Comparison of ENCODE assay signal across 8 cellular contexts in the genomic region with DNA sequence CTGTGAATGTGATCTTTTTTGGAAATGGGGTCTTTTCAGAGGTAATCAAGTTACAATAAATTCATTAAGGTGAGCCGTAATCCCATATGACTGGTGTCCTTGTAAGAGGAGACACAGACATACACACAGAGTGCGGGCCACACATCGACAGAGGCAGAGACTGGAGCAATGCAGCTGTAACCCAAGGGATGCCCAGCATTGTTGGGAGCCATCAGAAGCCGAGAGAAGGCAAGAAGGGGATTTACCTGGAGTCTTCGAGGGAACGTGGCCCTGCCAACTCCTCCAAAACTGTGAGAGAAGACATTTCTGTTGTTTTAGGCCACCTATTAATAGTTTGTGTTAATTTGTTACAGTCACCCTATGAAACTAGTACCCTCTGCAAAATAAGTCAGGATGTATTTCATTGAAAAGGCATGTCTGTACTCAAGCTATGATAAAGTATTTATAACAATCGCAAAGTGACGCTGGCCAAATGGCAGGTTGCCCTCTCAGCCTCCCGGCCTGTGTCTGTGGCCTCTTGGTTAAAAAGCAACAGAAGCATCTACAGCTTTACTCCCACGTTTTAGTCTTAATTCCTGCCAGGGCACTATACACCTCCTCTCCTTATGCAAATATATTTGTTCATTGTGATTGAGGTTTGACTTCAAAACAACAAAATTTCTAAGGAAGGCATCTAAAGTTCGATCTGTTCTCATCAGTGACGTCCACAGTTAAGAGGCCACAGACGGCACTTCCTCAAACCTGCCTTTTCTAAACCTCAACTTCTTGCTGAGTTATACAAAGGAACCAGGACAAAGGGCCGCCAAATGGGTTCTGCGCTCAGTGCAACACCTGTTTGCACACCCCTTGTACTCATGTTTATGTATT. TPM values are rescaled to one million over a fixed set of nuclear protein-coding genes. Genes with fewer than 3 reads are reported as not detected.
DNase-seq lines count a peak whose midpoint lies in the region; ATAC-seq and TF ChIP-seq lines count a peak whose summit lies in the region.

No MANE protein-coding gene starts in this region.

- H3K36me3 ChIP-seq in transverse colon, result no peaks in the 10 kb centered on the region

- H3K27me3 ChIP-seq in transverse colon, result no peaks in the 10 kb centered on the region

- no peak for TF ChIP-seq EP300 in transverse colon (IDR thresholded peaks at IDR 0.05; ENCODE audit: low read depth)

- H3K9me3 Mint-ChIP-seq in activated T-cell treated with anti-CD3 and anti-CD28 coated beads, Interleukin-2, amount 50 U/mL, for 24 hours, result peaks cover 3% of the 10 kb centered on the region
- no peaks in the 10 kb centered on the region for H3K9me3 Mint-ChIP-seq in activated naive CD8-positive, alpha-beta T cell treated with anti-CD3 and anti-CD28 coated beads, Interleukin-2, amount 50 U/mL, for 24 hours

- H3K4me1 Mint-ChIP-seq in activated T-cell treated with anti-CD3 and anti-CD28 coated beads, Interleukin-2, amount 50 U/mL, for 24 hours (ENCODE audit: low read depth), result peaks cover 75% of the 10 kb centered on the region
- peaks cover 42% of the 10 kb centered on the region for H3K4me1 Mint-ChIP-seq in activated naive CD8-positive, alpha-beta T cell treated with anti-CD3 and anti-CD28 coated beads, Interleukin-2, amount 50 U/mL, for 24 hours

- H3K27ac Mint-ChIP-seq in activated T-cell treated with anti-CD3 and anti-CD28 coated beads, Interleukin-2, amount 50 U/mL, for 24 hours, result peak overlapping the region; percentile 50
- no peak overlapping the region for H3K27ac Mint-ChIP-seq in activated naive CD8-positive, alpha-beta T cell treated with anti-CD3 and anti-CD28 coated beads, Interleukin-2, amount 50 U/mL, for 24 hours

- 49 to 63% methylated on average over 13 to 15 of the region's 15 CpGs for WGBS in transverse colon (ENCODE audit: low coverage in 1 of 2), 2 donors

- H3K4me3 ChIP-seq in transverse colon, result no peak overlapping the region

- peaks cover 28 to 46% (median 31%) of the 10 kb centered on the region in 4 donors for H3K4me1 ChIP-seq in transverse colon

- TF ChIP-seq CTCF in transverse colon (IDR thresholded peaks at IDR 0.05), result no peak

- intact Hi-C loops in transverse colon (cut with DNase I; ENCODE audit: low total_unique reads), result no loop called here

- H3K27me3 Mint-ChIP-seq in activated T-cell treated with anti-CD3 and anti-CD28 coated beads, Interleukin-2, amount 50 U/mL, for 24 hours, result no peaks in the 10 kb centered on the region
- H3K27me3 Mint-ChIP-seq in activated naive CD8-positive, alpha-beta T cell treated with anti-CD3 and anti-CD28 coated beads, Interleukin-2, amount 50 U/mL, for 24 hours, result no peaks in the 10 kb centered on the region

- H3K36me3 Mint-ChIP-seq in activated T-cell treated with anti-CD3 and anti-CD28 coated beads, Interleukin-2, amount 50 U/mL, for 24 hours (ENCODE audit: low read depth), result peaks cover 20% of the 10 kb centered on the region
- peaks cover 13% of the 10 kb centered on the region for H3K36me3 Mint-ChIP-seq in activated naive CD8-positive, alpha-beta T cell treated with anti-CD3 and anti-CD28 coated beads, Interleukin-2, amount 50 U/mL, for 24 hours (ENCODE audit: low read depth)

- no peak for TF ChIP-seq POLR2A in transverse colon (IDR thresholded peaks at IDR 0.05)

- DNase-seq in activated T-cell treated with anti-CD3 and anti-CD28 coated beads, Interleukin-2, amount 50 U/mL, for 24 hours, result no peak
- DNase-seq in activated T-cell treated with anti-CD3 and anti-CD28 coated beads for 4 hours, result no peak
- no peak for DNase-seq in activated naive CD8-positive, alpha-beta T cell treated with anti-CD3 and anti-CD28 coated beads, Interleukin-2, amount 50 U/mL, for 24 hours
- DNase-seq in iris pigment epithelial cell (ENCODE audit: low read depth), result peak; percentile 74
- DNase-seq in transverse colon, result peak; percentile 67
- no peak for DNase-seq in GOT3 (lab: John Stamatoyannopoulos, UW)
- DNase-seq in NCI-H524 (lab: John Stamatoyannopoulos, UW), result no peak

- in situ Hi-C loops in transverse colon (cut with MboI; ENCODE audit: low pct_ligation_motif_present in 1 of 4, low pct_unique_long_range_greater_than_20kb in 1 of 4, low sequenced_read_pairs in 3 of 4), result no loop called here

- peak; percentile 44 for ATAC-seq in HG03558 (IDR thresholded peaks at IDR 0.05; ENCODE audit: extremely low read depth, unreplicated experiment)
- peak; percentile 23 for ATAC-seq in activated naive CD8-positive, alpha-beta T cell treated with anti-CD3 and anti-CD28 coated beads, Interleukin-2, amount 50 U/mL, for 24 hours

- no peak overlapping the region for H3K4me3 Mint-ChIP-seq in activated T-cell treated with anti-CD3 and anti-CD28 coated beads, Interleukin-2, amount 50 U/mL, for 24 hours
- H3K4me3 Mint-ChIP-seq in activated naive CD8-positive, alpha-beta T cell treated with anti-CD3 and anti-CD28 coated beads, Interleukin-2, amount 50 U/mL, for 24 hours, result no peak overlapping the region

- H3K9me3 ChIP-seq in transverse colon, result no peaks in the 10 kb centered on the region

- H3K27ac ChIP-seq in transverse colon, result peak overlapping the region; percentile 59 to 77 (median 69)

RNA-seq across cellular contexts. Expression of gene HIPK2, which starts 46.8 kb away (rescaled TPM):
- 10 to 100 TPM; 27.3 to 40.3 (median 33.6) TPM for total RNA-seq in transverse colon

Comparison
In these comparisons a context has a peak if more than half of its experiments do, and no peak if none do; other contexts are left out.
1. DNase-seq: peak in iris pigment epithelial cell (single experiment) and transverse colon (single experiment); none in activated T-cell treated with anti-CD3 and anti-CD28 coated beads, Interleukin-2, amount 50 U/mL, for 24 hours (single experiment), activated T-cell treated with anti-CD3 and anti-CD28 coated beads for 4 hours (single experiment), activated naive CD8-positive, alpha-beta T cell treated with anti-CD3 and anti-CD28 coated beads, Interleukin-2, amount 50 U/mL, for 24 hours (single experiment), GOT3 (single experiment) and NCI-H524 (0 of 2).